17 cellular contexts compared by ENCODE assay signal in genomic region chr18:11874676-11875075, GRCh38. TPM values are rescaled to one million over a fixed set of nuclear protein-coding genes. Genes with fewer than 3 reads are reported as not detected.
A peak's percentile ranks its signal among the peaks of the same experiment; 100 is the strongest.
DNase-seq lines count a peak whose midpoint lies in the region; ATAC-seq and TF ChIP-seq lines count a peak whose summit lies in the region.
"Had no signal": no experiment of that assay in that cellular context is flagged by ENCODE, and none has a peak within 500 bp of the region (broad histone marks: within the 10 kb centered on the region; RNA-seq: fewer than 3 reads in every experiment).

No MANE protein-coding gene starts in this region.

- H3K27ac ChIP-seq in endodermal cell (ENCODE audit: low read depth, low read length), result no peak overlapping the region

- peaks cover 0 to 7% of the 10 kb centered on the region in 2 donors for H3K9me3 Mint-ChIP-seq in stimulated activated naive CD8-positive, alpha-beta T cell treated with anti-CD3 and anti-CD28 coated beads, Interleukin-15, amount 100 ng/mL, for 72 hours
- H3K9me3 Mint-ChIP-seq in endodermal cell (peaks cover 14% of the 10 kb centered on the region), nephron progenitor cell (peaks cover 17% of the 10 kb centered on the region)
- H3K9me3 Mint-ChIP-seq: CD4-positive, alpha-beta memory T cell had no signal

- peak; percentile 26 for ATAC-seq in stimulated activated naive CD8-positive, alpha-beta T cell treated with anti-CD3 and anti-CD28 coated beads, Interleukin-15, amount 100 ng/mL, for 72 hours
- ATAC-seq in stimulated activated naive CD8-positive, alpha-beta T cell treated with anti-CD3 and anti-CD28 coated beads, Interleukin-15, Interleukin-2, amounts not matched to agents 100 U/mL and 50 U/mL, for 24 hours, result no peak
- ATAC-seq: HepG2 had no signal

- peaks cover 2% of the 10 kb centered on the region for H3K4me1 ChIP-seq in endodermal cell (ENCODE audit: control insufficient read depth, insufficient read depth, low read length)

- no peak overlapping the region for H3K4me3 ChIP-seq in endodermal cell (ENCODE audit: low read length)

- no peaks in the 10 kb centered on the region for H3K27me3 Mint-ChIP-seq in stimulated activated naive CD8-positive, alpha-beta T cell treated with anti-CD3 and anti-CD28 coated beads, Interleukin-15, amount 100 ng/mL, for 72 hours
- H3K27me3 Mint-ChIP-seq in endodermal cell (ENCODE audit: insufficient read depth) (no peaks in the 10 kb centered on the region), nephron progenitor cell (ENCODE audit: low read depth, poor library complexity) (no peaks in the 10 kb centered on the region)
- H3K27me3 Mint-ChIP-seq: CD4-positive, alpha-beta memory T cell had no signal

- H3K27me3 ChIP-seq in endodermal cell (ENCODE audit: control insufficient read depth, insufficient read depth, low read length, poor library complexity, severe bottlenecking), result no peaks in the 10 kb centered on the region

- peaks cover 6% of the 10 kb centered on the region for H3K4me1 Mint-ChIP-seq in stimulated activated naive CD8-positive, alpha-beta T cell treated with anti-CD3 and anti-CD28 coated beads, Interleukin-15, amount 100 ng/mL, for 72 hours
- H3K4me1 Mint-ChIP-seq in endodermal cell (no peaks in the 10 kb centered on the region), nephron progenitor cell (no peaks in the 10 kb centered on the region)

- no peak for TF ChIP-seq CTCF in endodermal cell (conservative IDR thresholded peaks at IDR 0.05)
- TF ChIP-seq CTCF in nephron progenitor cell (IDR thresholded peaks at IDR 0.05), result no peak

- H3K27ac Mint-ChIP-seq in stimulated activated naive CD8-positive, alpha-beta T cell treated with anti-CD3 and anti-CD28 coated beads, Interleukin-15, amount 100 ng/mL, for 72 hours, result no peak overlapping the region
- H3K27ac Mint-ChIP-seq in endodermal cell (no peak overlapping the region), nephron progenitor cell (peak overlapping the region; percentile 5)
- H3K27ac Mint-ChIP-seq: B cell; CD4-positive, alpha-beta memory T cell; HFFc6 had no signal

- no peak overlapping the region for H3K9ac ChIP-seq in endodermal cell (ENCODE audit: extremely low read depth, low read length, poor library complexity, severe bottlenecking)

- WGBS in endodermal cell (ENCODE audit: insufficient coverage in 1 of 2, insufficient read length in 1 of 2), 2 experiments, result 97% methylated on average over 3 to 8 of the region's 8 CpGs

- no peak overlapping the region for H3K4me3 Mint-ChIP-seq in stimulated activated naive CD8-positive, alpha-beta T cell treated with anti-CD3 and anti-CD28 coated beads, Interleukin-15, amount 100 ng/mL, for 72 hours
- H3K4me3 Mint-ChIP-seq in endodermal cell (no peak overlapping the region), nephron progenitor cell (no peak overlapping the region)
- H3K4me3 Mint-ChIP-seq: B cell; CD4-positive, alpha-beta memory T cell; HFFc6 had no signal

- peaks cover 18% of the 10 kb centered on the region for H3K9me3 ChIP-seq in endodermal cell (ENCODE audit: control insufficient read depth, low read length)

- peaks cover 57% of the 10 kb centered on the region for H3K36me3 ChIP-seq in endodermal cell (ENCODE audit: control insufficient read depth, insufficient read depth, low read length)

- no peak for DNase-seq in stimulated activated naive CD8-positive, alpha-beta T cell treated with anti-CD3 and anti-CD28 coated beads, Interleukin-15, amount 100 ng/mL, for 72 hours
- no peak for DNase-seq in stimulated activated naive CD8-positive, alpha-beta T cell treated with anti-CD3 and anti-CD28 coated beads, Interleukin-15, Interleukin-2, amounts not matched to agents 100 U/mL and 50 U/mL, for 24 hours
- DNase-seq in endodermal cell (peak; percentile 21), nephron progenitor cell (no peak), T-helper 1 cell (no peak), DMS114 treated with DMSO at 0.1 percent for 48 hours (lab: John Stamatoyannopoulos, UW; ENCODE audit: unreplicated experiment) (no peak)
- DNase-seq in stimulated activated CD4-positive, alpha-beta T cell treated with anti-CD3 and anti-CD28 coated beads, Interleukin-1b, Interleukin-23, amount 100 ng/mL, for 48 hours, result no peak
- DNase-seq: 8988T; ACHN; C1 segment of cervical spinal cord; CD4-positive, alpha-beta memory T cell; DND-41; GDM1; HCEC 1CT; HFFc6 had no signal

- H3K36me3 Mint-ChIP-seq in endodermal cell (ENCODE audit: low read depth) (peaks cover 67% of the 10 kb centered on the region), nephron progenitor cell (ENCODE audit: low read depth) (peaks cover 63% of the 10 kb centered on the region)

RNA-seq across cellular contexts. Expression of gene CHMP1B, which starts 23.5 kb away (rescaled TPM):
- total RNA-seq in endodermal cell, result 10 to 100 TPM; 35.3 to 35.8 TPM
- polyA plus RNA-seq in endodermal cell (2013, experiment 1 of 2), result 37.6 TPM
- 35.4 TPM for polyA plus RNA-seq in endodermal cell (2013, experiment 2 of 2)

RNA-seq across cellular contexts. Expression of gene MPPE1, which starts 33.4 kb away (rescaled TPM):
- 10 to 100 TPM; 27.3 to 33.5 TPM for total RNA-seq in endodermal cell
- polyA plus RNA-seq in endodermal cell (2013, experiment 1 of 2), result 19.5 TPM
- polyA plus RNA-seq in endodermal cell (2013, experiment 2 of 2), result 14.6 TPM
